18 cellular contexts compared by ENCODE assay signal in the genomic region with DNA sequence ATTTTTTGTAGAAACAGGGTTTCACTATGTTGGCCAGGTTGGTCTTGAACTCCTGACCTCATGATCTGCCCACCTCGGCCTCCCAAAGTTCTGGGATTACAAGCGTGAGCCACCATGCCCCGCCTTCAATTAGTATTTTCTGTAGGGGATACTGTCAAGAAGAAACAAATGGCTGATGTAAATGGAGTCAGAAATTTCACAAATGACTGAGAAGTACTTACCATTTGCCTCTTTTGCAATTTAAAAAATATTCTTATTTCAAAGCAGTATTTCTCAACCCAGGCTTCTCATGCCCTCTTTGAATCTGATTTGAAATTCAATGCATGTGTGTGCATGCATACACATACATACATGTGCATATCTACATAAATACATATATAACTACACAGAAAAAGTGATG. TPM values are rescaled to one million over a fixed set of nuclear protein-coding genes. Genes with fewer than 3 reads are reported as not detected.
DNase-seq lines count a peak whose midpoint lies in the region; ATAC-seq and TF ChIP-seq lines count a peak whose summit lies in the region.
"Had no signal": no experiment of that assay in that cellular context is flagged by ENCODE, and none has a peak within 500 bp of the region (broad histone marks: within the 10 kb centered on the region; RNA-seq: fewer than 3 reads in every experiment).

No MANE protein-coding gene starts in this region.

- DNase-seq in activated CD8-positive, alpha-beta T cell treated with anti-CD3 and anti-CD28 coated beads for 36 hours, result no peak
- no peak for DNase-seq in activated CD8-positive, alpha-beta T cell treated with anti-CD3 and anti-CD28 coated beads, Interleukin-2, amount 10 ng/mL, durations not matched to agents 7 days and 5 days
- no peak for DNase-seq in CD8-positive, alpha-beta T cell
- DNase-seq in WTC11 (ENCODE audit: low spot score) (no peak), lower lobe of right lung (no peak), SW480 (ENCODE audit: low spot score) (no peak), NCI-H1105 (lab: John Stamatoyannopoulos, UW) (no peak)
- DNase-seq: activated gamma-delta T cell treated with Interleukin-2 at 50 U/mL for 16 hours, Calu3, head of caudate nucleus, NCI-H1694, NCI-H446, stomach had no signal

- H3K27ac ChIP-seq in CD8-positive, alpha-beta T cell (ENCODE audit: low read depth, low read length), result no peak overlapping the region
- H3K27ac ChIP-seq in lower lobe of right lung, result peak overlapping the region; percentile 21
- H3K27ac ChIP-seq: KMS-11 had no signal

- H3K4me1 ChIP-seq in CD8-positive, alpha-beta T cell (ENCODE audit: insufficient read depth, low read length), result peaks cover 58% of the 10 kb centered on the region
- peaks cover 81% of the 10 kb centered on the region for H3K4me1 ChIP-seq in lower lobe of right lung

- H3K4me1 Mint-ChIP-seq in activated CD8-positive, alpha-beta T cell treated with anti-CD3 and anti-CD28 coated beads for 36 hours (ENCODE audit: low read depth), result peaks cover 52% of the 10 kb centered on the region
- H3K4me1 Mint-ChIP-seq in activated CD8-positive, alpha-beta T cell treated with anti-CD3 and anti-CD28 coated beads, Interleukin-2, amount 10 ng/mL, durations not matched to agents 7 days and 5 days (ENCODE audit: low read depth), result peaks cover 51% of the 10 kb centered on the region
- H3K4me1 Mint-ChIP-seq in CD8-positive, alpha-beta T cell (ENCODE audit: low read depth), result peaks cover 71% of the 10 kb centered on the region
- peaks cover 23% of the 10 kb centered on the region for H3K4me1 Mint-ChIP-seq in WTC11

- H3K27me3 ChIP-seq in CD8-positive, alpha-beta T cell (ENCODE audit: insufficient read depth, low read length), result no peaks in the 10 kb centered on the region
- H3K27me3 ChIP-seq in lower lobe of right lung (ENCODE audit: low read depth), result no peaks in the 10 kb centered on the region
- H3K27me3 ChIP-seq: stomach had no signal

- peaks cover 40% of the 10 kb centered on the region for H3K36me3 Mint-ChIP-seq in activated CD8-positive, alpha-beta T cell treated with anti-CD3 and anti-CD28 coated beads for 36 hours (ENCODE audit: low read depth)
- peaks cover 39% of the 10 kb centered on the region for H3K36me3 Mint-ChIP-seq in activated CD8-positive, alpha-beta T cell treated with anti-CD3 and anti-CD28 coated beads, Interleukin-2, amount 10 ng/mL, durations not matched to agents 7 days and 5 days (ENCODE audit: low read depth)
- H3K36me3 Mint-ChIP-seq in CD8-positive, alpha-beta T cell, result peaks cover 33% of the 10 kb centered on the region
- H3K36me3 Mint-ChIP-seq in WTC11, result no peaks in the 10 kb centered on the region

- H3K27ac Mint-ChIP-seq in activated CD8-positive, alpha-beta T cell treated with anti-CD3 and anti-CD28 coated beads for 36 hours, result peak overlapping the region; percentile 38
- H3K27ac Mint-ChIP-seq in activated CD8-positive, alpha-beta T cell treated with anti-CD3 and anti-CD28 coated beads, Interleukin-2, amount 10 ng/mL, durations not matched to agents 7 days and 5 days, result no peak overlapping the region
- no peak overlapping the region for H3K27ac Mint-ChIP-seq in CD8-positive, alpha-beta T cell
- H3K27ac Mint-ChIP-seq in WTC11, result no peak overlapping the region
- H3K27ac Mint-ChIP-seq: nephron had no signal

- H3K36me3 ChIP-seq in CD8-positive, alpha-beta T cell (ENCODE audit: insufficient read depth, low read length), result no peaks in the 10 kb centered on the region
- H3K36me3 ChIP-seq in lower lobe of right lung, result peaks cover 6% of the 10 kb centered on the region
- H3K36me3 ChIP-seq: stomach had no signal

- H3K9me3 Mint-ChIP-seq in activated CD8-positive, alpha-beta T cell treated with anti-CD3 and anti-CD28 coated beads for 36 hours, result peaks cover 4% of the 10 kb centered on the region
- H3K9me3 Mint-ChIP-seq in activated CD8-positive, alpha-beta T cell treated with anti-CD3 and anti-CD28 coated beads, Interleukin-2, amount 10 ng/mL, durations not matched to agents 7 days and 5 days (ENCODE audit: insufficient read depth), result no peaks in the 10 kb centered on the region
- no peaks in the 10 kb centered on the region for H3K9me3 Mint-ChIP-seq in CD8-positive, alpha-beta T cell
- H3K9me3 Mint-ChIP-seq in WTC11, result no peaks in the 10 kb centered on the region
- H3K9me3 Mint-ChIP-seq: nephron had no signal

- no peak overlapping the region for H3K4me3 ChIP-seq in CD8-positive, alpha-beta T cell (ENCODE audit: low read depth, low read length)
- no peak overlapping the region for H3K4me3 ChIP-seq in lower lobe of right lung
- H3K4me3 ChIP-seq: lung had no signal

- no peak for TF ChIP-seq CTCF in activated CD8-positive, alpha-beta T cell treated with anti-CD3 and anti-CD28 coated beads for 36 hours (IDR thresholded peaks at IDR 0.05)
- no peak for TF ChIP-seq CTCF in CD8-positive, alpha-beta T cell (IDR thresholded peaks at IDR 0.05)
- TF ChIP-seq CTCF in WTC11 (IDR thresholded peaks at IDR 0.05) (no peak), lower lobe of right lung (IDR thresholded peaks at IDR 0.05) (no peak)

- no peak for ATAC-seq in activated CD8-positive, alpha-beta T cell treated with anti-CD3 and anti-CD28 coated beads for 36 hours
- no peak for ATAC-seq in activated CD8-positive, alpha-beta T cell treated with anti-CD3 and anti-CD28 coated beads, Interleukin-2, amount 10 ng/mL, durations not matched to agents 7 days and 5 days
- no peak for ATAC-seq in CD8-positive, alpha-beta T cell
- ATAC-seq in WTC11 (no peak), lower lobe of right lung (no peak), HG02623 (IDR thresholded peaks at IDR 0.05; ENCODE audit: unreplicated experiment) (no peak)
- ATAC-seq: esophagus mucosa had no signal

- CTCF ChIA-PET in activated CD8-positive, alpha-beta T cell treated with anti-CD3 and anti-CD28 coated beads for 36 hours (lab: Charles Lee), result no interaction called here
- CTCF ChIA-PET in activated CD8-positive, alpha-beta T cell treated with anti-CD3 and anti-CD28 coated beads, Interleukin-2, amount 10 ng/mL, durations not matched to agents 7 days and 5 days (lab: Charles Lee), result no interaction called here
- CTCF ChIA-PET in CD8-positive, alpha-beta T cell (lab: Charles Lee), result interaction anchor here (0.6 to 0.7 kb wide), 2 partner anchors 38 to 117 kb away, joined by 3 read pairs; no protein-coding TSS in a partner anchor
- CTCF ChIA-PET in WTC11 (lab: Charles Lee), result interaction anchor here (0.6 to 0.9 kb wide), 3 partner anchors 71 to 573 kb away, joined by 3 to 4 read pairs (median 3); no protein-coding TSS in a partner anchor

- intact Hi-C loops in activated CD8-positive, alpha-beta T cell treated with anti-CD3 and anti-CD28 coated beads for 36 hours (cut with micrococcal nuclease), result loop anchor here (5.0 kb wide), 1 partner anchor 154 kb away; no protein-coding TSS in a partner anchor
- intact Hi-C loops in CD8-positive, alpha-beta T cell (cut with DNase I, micrococcal nuclease), result loop anchor here in 1 of 2 experiments (10.0 kb wide), 1 partner anchor 48 kb away; no protein-coding TSS in a partner anchor
- intact Hi-C loops in lower lobe of right lung (cut with DNase I), result no loop called here

- no peaks in the 10 kb centered on the region for H3K9me3 ChIP-seq in CD8-positive, alpha-beta T cell (ENCODE audit: low read length)
- H3K9me3 ChIP-seq in lower lobe of right lung, result no peaks in the 10 kb centered on the region
- H3K9me3 ChIP-seq: stomach had no signal

- no peaks in the 10 kb centered on the region for H3K27me3 Mint-ChIP-seq in activated CD8-positive, alpha-beta T cell treated with anti-CD3 and anti-CD28 coated beads for 36 hours
- H3K27me3 Mint-ChIP-seq in activated CD8-positive, alpha-beta T cell treated with anti-CD3 and anti-CD28 coated beads, Interleukin-2, amount 10 ng/mL, durations not matched to agents 7 days and 5 days (ENCODE audit: low read depth), result no peaks in the 10 kb centered on the region
- no peaks in the 10 kb centered on the region for H3K27me3 Mint-ChIP-seq in CD8-positive, alpha-beta T cell (ENCODE audit: low read depth)
- no peaks in the 10 kb centered on the region for H3K27me3 Mint-ChIP-seq in WTC11 (ENCODE audit: low read depth)

- no peak overlapping the region for H3K4me3 Mint-ChIP-seq in activated CD8-positive, alpha-beta T cell treated with anti-CD3 and anti-CD28 coated beads for 36 hours
- H3K4me3 Mint-ChIP-seq in activated CD8-positive, alpha-beta T cell treated with anti-CD3 and anti-CD28 coated beads, Interleukin-2, amount 10 ng/mL, durations not matched to agents 7 days and 5 days, result no peak overlapping the region
- peak overlapping the region; percentile 26 for H3K4me3 Mint-ChIP-seq in CD8-positive, alpha-beta T cell
- no peak overlapping the region for H3K4me3 Mint-ChIP-seq in WTC11

- POLR2A ChIA-PET in activated CD8-positive, alpha-beta T cell treated with anti-CD3 and anti-CD28 coated beads for 36 hours (lab: Charles Lee), result interaction anchor here (16.4 kb wide), 1 partner anchor 106 kb away, joined by 222 read pairs; the partner anchor contains the start of gene NFKBIA
- POLR2A ChIA-PET in activated CD8-positive, alpha-beta T cell treated with anti-CD3 and anti-CD28 coated beads, Interleukin-2, amount 10 ng/mL, durations not matched to agents 7 days and 5 days (lab: Charles Lee), result interaction anchor here (0.7 to 3.3 kb wide), 3 partner anchors 11 to 115 kb away, joined by 3 to 11 read pairs (median 3); no protein-coding TSS in a partner anchor
- POLR2A ChIA-PET in CD8-positive, alpha-beta T cell (lab: Charles Lee), result interaction anchor here (0.7 kb wide), 1 partner anchor 84 kb away, joined by 3 read pairs; no protein-coding TSS in a partner anchor
- POLR2A ChIA-PET in WTC11 (lab: Charles Lee), result interaction anchor here (0.6 kb wide), 3 partner anchors 83 to 314 kb away, joined by 3 to 9 read pairs (median 6); partner anchors contain the start of genes PPP2R3C and SRP54

TF ChIP-seq in WTC11, 78 proteins besides CTCF, POLR2A, EP300 and RAD21:
- TF ChIP-seq SOX15 (CRISPR knock-in tag; IDR thresholded peaks at IDR 0.05), result no peak
- peak; percentile 93 for TF ChIP-seq GABPB1 (CRISPR knock-in tag; IDR thresholded peaks at IDR 0.05)

RNA-seq across cellular contexts. Expression of gene PSMA6, which starts 4.3 kb away (rescaled TPM):
- total RNA-seq in activated CD8-positive, alpha-beta T cell treated with anti-CD3 and anti-CD28 coated beads for 36 hours, result 100 to 1,000 TPM; 361 to 393 TPM
- 100 to 1,000 TPM; 266 to 269 TPM for total RNA-seq in activated CD8-positive, alpha-beta T cell treated with anti-CD3 and anti-CD28 coated beads, Interleukin-2, amount 10 ng/mL, durations not matched to agents 7 days and 5 days
- 10 to 100 TPM; 72.3 to 78.9 TPM for total RNA-seq in CD8-positive, alpha-beta T cell
- total RNA-seq in WTC11 (2021) (197 to 215 TPM (median 210 TPM) in 3 replicates), lower lobe of right lung (159 TPM)

Comparison
In these comparisons a context has a peak if more than half of its experiments do, and no peak if none do; other contexts are left out.
1. CTCF ChIA-PET loops: an anchor here in CD8-positive, alpha-beta T cell (0.6 to 0.7 kb wide) and WTC11 (0.6 to 0.9 kb wide); none called in activated CD8-positive, alpha-beta T cell treated with anti-CD3 and anti-CD28 coated beads for 36 hours and activated CD8-positive, alpha-beta T cell treated with anti-CD3 and anti-CD28 coated beads, Interleukin-2, amount 10 ng/mL, durations not matched to agents 7 days and 5 days.